ENCODE assay signal across 33 cellular contexts in the genomic region with DNA sequence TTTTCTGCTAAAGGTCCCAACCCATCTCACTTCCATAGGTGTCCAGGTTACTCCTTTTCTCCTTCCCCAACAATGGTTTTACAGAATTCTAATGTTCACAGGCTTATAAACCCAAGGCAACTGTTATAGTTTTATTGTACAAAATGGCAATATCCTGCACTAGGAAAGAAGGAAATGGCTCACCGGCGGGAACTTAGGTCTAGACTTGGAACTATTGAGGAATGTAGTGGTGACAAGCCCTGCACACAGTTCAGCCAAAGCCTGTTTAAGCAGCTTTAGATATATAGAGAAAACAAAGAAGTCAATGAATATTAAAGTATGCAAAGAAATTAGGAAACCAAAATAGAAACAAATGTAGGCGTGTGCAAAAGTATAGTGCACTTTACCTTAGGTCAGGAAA. TPM values are rescaled to one million over a fixed set of nuclear protein-coding genes. Genes with fewer than 3 reads are reported as not detected.
"Had no signal": no experiment of that assay in that cellular context is flagged by ENCODE, and none has a peak within 500 bp of the region (broad histone marks: within the 10 kb centered on the region; RNA-seq: fewer than 3 reads in every experiment).

No MANE protein-coding gene starts in this region.

- H3K27ac ChIP-seq: adrenal gland, body of pancreas, epithelial cell of prostate, esophagus squamous epithelium, gastroesophageal sphincter had no signal

- H3K4me1 Mint-ChIP-seq: activated CD4-positive, alpha-beta T cell treated with anti-CD3 and anti-CD28 coated beads for 36 hours; activated CD8-positive, alpha-beta memory T cell treated with anti-CD3 and anti-CD28 coated beads, Interleukin-2, amount 10 ng/mL, durations not matched to agents 7 days and 5 days; activated naive CD4-positive, alpha-beta T cell treated with anti-CD3 and anti-CD28 coated beads, Interleukin-2, amount 50 U/mL, for 24 hours; activated naive CD8-positive, alpha-beta T cell treated with anti-CD3 and anti-CD28 coated beads, Interleukin-2, amount 50 U/mL, for 24 hours had no signal

- H3K36me3 ChIP-seq: adrenal gland, esophagus squamous epithelium, gastroesophageal sphincter had no signal

- H3K27me3 ChIP-seq: adrenal gland, body of pancreas, esophagus squamous epithelium, gastroesophageal sphincter had no signal

- H3K9me3 ChIP-seq: adrenal gland, body of pancreas, esophagus squamous epithelium, gastroesophageal sphincter had no signal

- ATAC-seq: activated CD4-positive, alpha-beta T cell treated with anti-CD3 and anti-CD28 coated beads for 36 hours; activated CD8-positive, alpha-beta memory T cell treated with anti-CD3 and anti-CD28 coated beads, Interleukin-2, amount 10 ng/mL, durations not matched to agents 7 days and 5 days; activated CD8-positive, alpha-beta T cell treated with anti-CD3 and anti-CD28 coated beads, Interleukin-2, amount 10 ng/mL, durations not matched to agents 7 days and 5 days; activated naive CD8-positive, alpha-beta T cell treated with anti-CD3 and anti-CD28 coated beads, Interleukin-2, amount 50 U/mL, for 24 hours; body of pancreas; gastroesophageal sphincter had no signal

- H3K9me3 Mint-ChIP-seq: activated CD4-positive, alpha-beta memory T cell treated with anti-CD3 and anti-CD28 coated beads for 36 hours; activated CD4-positive, alpha-beta T cell treated with anti-CD3 and anti-CD28 coated beads, Interleukin-2, amount 10 ng/mL, durations not matched to agents 24 days and 14 days; activated naive CD4-positive, alpha-beta T cell treated with anti-CD3 and anti-CD28 coated beads for 36 hours; activated naive CD4-positive, alpha-beta T cell treated with anti-CD3 and anti-CD28 coated beads, Interleukin-2, amount 50 U/mL, for 24 hours; activated naive CD8-positive, alpha-beta T cell treated with anti-CD3 and anti-CD28 coated beads for 36 hours; activated naive CD8-positive, alpha-beta T cell treated with anti-CD3 and anti-CD28 coated beads, Interleukin-2, amount 50 U/mL, for 24 hours; activated T-helper 1 cell treated with anti-CD3 and anti-CD28 coated beads, Interleukin-12 subunit alpha, Interleukin-12 subunit beta, Interleukin-2, Interleukin-4 antibody, amounts not matched to agents 30 ng/mL and 10 ng/mL and 1 ng/mL, durations not matched to agents 14 hours and 24 hours and 36 hours; activated T-helper 2 cell treated with anti-CD3 and anti-CD28 coated beads, Interferon-gamma antibody, Interleukin-2, Interleukin-4, amounts not matched to agents 10 μg/mL and 5 μg/mL and 100 μg/mL, durations not matched to agents 14 hours and 24 hours and 36 hours had no signal

- H3K27me3 Mint-ChIP-seq: activated CD4-positive, alpha-beta T cell treated with anti-CD3 and anti-CD28 coated beads for 36 hours; activated CD4-positive, alpha-beta T cell treated with anti-CD3 and anti-CD28 coated beads, Interleukin-2, amount 10 ng/mL, durations not matched to agents 24 days and 14 days; activated naive CD4-positive, alpha-beta T cell treated with anti-CD3 and anti-CD28 coated beads, Interleukin-2, amount 50 U/mL, for 24 hours; activated naive CD8-positive, alpha-beta T cell treated with anti-CD3 and anti-CD28 coated beads for 36 hours; activated naive CD8-positive, alpha-beta T cell treated with anti-CD3 and anti-CD28 coated beads, Interleukin-2, amount 50 U/mL, for 24 hours had no signal

- H3K4me3 Mint-ChIP-seq: activated CD4-positive, alpha-beta memory T cell treated with anti-CD3 and anti-CD28 coated beads for 36 hours; activated CD4-positive, alpha-beta T cell treated with anti-CD3 and anti-CD28 coated beads for 36 hours; activated CD4-positive, alpha-beta T cell treated with anti-CD3 and anti-CD28 coated beads, Interleukin-2, amount 10 ng/mL, durations not matched to agents 24 days and 14 days; activated CD8-positive, alpha-beta memory T cell treated with anti-CD3 and anti-CD28 coated beads, Interleukin-2, amount 10 ng/mL, durations not matched to agents 7 days and 5 days; activated CD8-positive, alpha-beta T cell treated with anti-CD3 and anti-CD28 coated beads, Interleukin-2, amount 10 ng/mL, durations not matched to agents 7 days and 5 days; activated naive CD4-positive, alpha-beta T cell treated with anti-CD3 and anti-CD28 coated beads for 36 hours; activated naive CD4-positive, alpha-beta T cell treated with anti-CD3 and anti-CD28 coated beads, Interleukin-2, amount 50 U/mL, for 24 hours; activated naive CD8-positive, alpha-beta T cell treated with anti-CD3 and anti-CD28 coated beads for 36 hours; activated naive CD8-positive, alpha-beta T cell treated with anti-CD3 and anti-CD28 coated beads, Interleukin-2, amount 50 U/mL, for 24 hours; activated T-helper 1 cell treated with anti-CD3 and anti-CD28 coated beads, Interleukin-12 subunit alpha, Interleukin-12 subunit beta, Interleukin-2, Interleukin-4 antibody, amounts not matched to agents 30 ng/mL and 10 ng/mL and 1 ng/mL, durations not matched to agents 14 hours and 24 hours and 36 hours had no signal

- H3K4me3 ChIP-seq: adrenal gland, body of pancreas, esophagus squamous epithelium, gastroesophageal sphincter had no signal

- DNase-seq: activated CD4-positive, alpha-beta memory T cell treated with anti-CD3 and anti-CD28 coated beads for 36 hours; activated CD4-positive, alpha-beta T cell treated with anti-CD3 and anti-CD28 coated beads for 36 hours; activated CD4-positive, alpha-beta T cell treated with anti-CD3 and anti-CD28 coated beads, Interleukin-2, amount 10 ng/mL, durations not matched to agents 24 days and 14 days; activated CD4-positive, CD25-positive, alpha-beta regulatory T cell; activated CD4-positive, CD25-positive, alpha-beta regulatory T cell treated with anti-CD3 and anti-CD28 coated beads, Interleukin-2, amount 50 U/mL, for 72 hours; activated CD8-positive, alpha-beta memory T cell treated with anti-CD3 and anti-CD28 coated beads, Interleukin-2, amount 10 ng/mL, durations not matched to agents 7 days and 5 days; activated CD8-positive, alpha-beta memory T cell treated with anti-CD3 and anti-CD28 coated beads, Interleukin-2, amount 50 U/mL, for 4 hours; activated CD8-positive, alpha-beta T cell treated with anti-CD3 and anti-CD28 coated beads, Interleukin-2, amount 10 ng/mL, durations not matched to agents 7 days and 5 days; activated effector memory CD4-positive, alpha-beta T cell treated with anti-CD3 and anti-CD28 coated beads, Interleukin-2, amount 50 U/mL, for 16 hours; activated naive CD4-positive, alpha-beta T cell treated with anti-CD3 and anti-CD28 coated beads for 36 hours; activated naive CD8-positive, alpha-beta T cell treated with anti-CD3 and anti-CD28 coated beads for 36 hours; activated naive CD8-positive, alpha-beta T cell treated with anti-CD3 and anti-CD28 coated beads, Interleukin-2, amount 50 U/mL, for 24 hours; activated T-cell treated with anti-CD3 and anti-CD28 coated beads, Interleukin-2, amount 50 U/mL, for 1 hour; activated T-cell treated with anti-CD3 and anti-CD28 coated beads, Interleukin-2, amount 50 U/mL, for 48 hours; adrenal gland; amygdala; aorta; body of pancreas; caudate nucleus; cortex of kidney; effector CD8-positive, alpha-beta T cell; esophagus squamous epithelium; foreskin melanocyte; T-helper 2 cell had no signal

- H3K27ac Mint-ChIP-seq: activated CD4-positive, alpha-beta memory T cell treated with anti-CD3 and anti-CD28 coated beads for 36 hours; activated CD4-positive, alpha-beta T cell treated with anti-CD3 and anti-CD28 coated beads for 36 hours; activated CD4-positive, alpha-beta T cell treated with anti-CD3 and anti-CD28 coated beads, Interleukin-2, amount 10 ng/mL, durations not matched to agents 24 days and 14 days; activated CD8-positive, alpha-beta memory T cell treated with anti-CD3 and anti-CD28 coated beads, Interleukin-2, amount 10 ng/mL, durations not matched to agents 7 days and 5 days; activated CD8-positive, alpha-beta T cell treated with anti-CD3 and anti-CD28 coated beads, Interleukin-2, amount 10 ng/mL, durations not matched to agents 7 days and 5 days; activated naive CD4-positive, alpha-beta T cell treated with anti-CD3 and anti-CD28 coated beads for 36 hours; activated naive CD4-positive, alpha-beta T cell treated with anti-CD3 and anti-CD28 coated beads, Interleukin-2, amount 50 U/mL, for 24 hours; activated naive CD8-positive, alpha-beta T cell treated with anti-CD3 and anti-CD28 coated beads for 36 hours; activated naive CD8-positive, alpha-beta T cell treated with anti-CD3 and anti-CD28 coated beads, Interleukin-2, amount 50 U/mL, for 24 hours; activated T-helper 1 cell treated with anti-CD3 and anti-CD28 coated beads, Interleukin-12 subunit alpha, Interleukin-12 subunit beta, Interleukin-2, Interleukin-4 antibody, amounts not matched to agents 30 ng/mL and 10 ng/mL and 1 ng/mL, durations not matched to agents 14 hours and 24 hours and 36 hours; activated T-helper 2 cell treated with anti-CD3 and anti-CD28 coated beads, Interferon-gamma antibody, Interleukin-2, Interleukin-4, amounts not matched to agents 10 μg/mL and 5 μg/mL and 100 μg/mL, durations not matched to agents 14 hours and 24 hours and 36 hours had no signal

- H3K4me1 ChIP-seq: adrenal gland, body of pancreas, esophagus squamous epithelium, gastroesophageal sphincter had no signal

- H3K36me3 Mint-ChIP-seq: activated CD4-positive, alpha-beta memory T cell treated with anti-CD3 and anti-CD28 coated beads for 36 hours; activated CD8-positive, alpha-beta memory T cell treated with anti-CD3 and anti-CD28 coated beads, Interleukin-2, amount 10 ng/mL, durations not matched to agents 7 days and 5 days; activated naive CD4-positive, alpha-beta T cell treated with anti-CD3 and anti-CD28 coated beads, Interleukin-2, amount 50 U/mL, for 24 hours; activated naive CD8-positive, alpha-beta T cell treated with anti-CD3 and anti-CD28 coated beads for 36 hours had no signal

RNA-seq across cellular contexts. Expression of gene KCNG3, which starts 22.6 kb away (rescaled TPM):
- total RNA-seq: activated CD4-positive, alpha-beta memory T cell treated with anti-CD3 and anti-CD28 coated beads for 36 hours; activated CD8-positive, alpha-beta memory T cell treated with anti-CD3 and anti-CD28 coated beads, Interleukin-2, amount 10 ng/mL, durations not matched to agents 7 days and 5 days; dermis microvascular lymphatic vessel endothelial cell; fibroblast of lung; fibroblast of villous mesenchyme; T-helper 1 cell treated with Interleukin-12 subunit alpha and Interleukin-12 subunit beta and Interleukin-4 antibody, amounts not matched to agents 30 ng/mL and 1 ng/mL, for 36 hours had no signal
